Comparison of ENCODE assay signal across 8 cellular contexts in genomic region chr1:182615468-182616129, GRCh38. TPM values are rescaled to one million over a fixed set of nuclear protein-coding genes. Genes with fewer than 3 reads are reported as not detected.
A peak's percentile ranks its signal among the peaks of the same experiment; 100 is the strongest.
DNase-seq lines count a peak whose midpoint lies in the region; ATAC-seq and TF ChIP-seq lines count a peak whose summit lies in the region.

No MANE protein-coding gene starts in this region.

- H3K4me2 ChIP-seq in osteoblast (ENCODE audit: insufficient read depth, low read length), result peak overlapping the region; percentile 87

- H3K36me3 ChIP-seq in osteoblast (ENCODE audit: insufficient read depth, low read length), result no peaks in the 10 kb centered on the region

- H3K79me2 ChIP-seq in osteoblast (ENCODE audit: insufficient read depth, low read length), result no peaks in the 10 kb centered on the region

- H3K9me3 ChIP-seq in osteoblast (ENCODE audit: low read depth, low read length), result no peaks in the 10 kb centered on the region

- H3K27ac ChIP-seq in osteoblast (ENCODE audit: low read depth, low read length), result peak overlapping the region; percentile 67

- H3K27me3 Mint-ChIP-seq in activated T-cell treated with anti-CD3 and anti-CD28 coated beads, Interleukin-2, amount 50 U/mL, for 72 hours (ENCODE audit: low read depth), result peaks cover 52% of the 10 kb centered on the region

- H3K4me1 ChIP-seq in osteoblast (ENCODE audit: insufficient read depth, low read length), result peaks cover 20% of the 10 kb centered on the region

- ATAC-seq in GM18505 (IDR thresholded peaks at IDR 0.05; ENCODE audit: unreplicated experiment), result peak; percentile 20
- peak; percentile 34 for ATAC-seq in HG02610 (IDR thresholded peaks at IDR 0.05; ENCODE audit: unreplicated experiment)
- peak; percentile 59 to 61 for ATAC-seq in activated T-cell treated with anti-CD3 and anti-CD28 coated beads, Interleukin-2, amount 50 U/mL, for 72 hours (replicated peaks in 1 of 2)

- DNase-seq in NCI-H345 (lab: John Stamatoyannopoulos, UW) (peak; percentile 66), fibroblast of villous mesenchyme (ENCODE audit: low read depth) (peak; percentile 19), osteoblast (ENCODE audit: insufficient read length, low spot score, missing footprints) (no peak), KG1 (lab: John Stamatoyannopoulos, UW) (no peak), GM19240 (ENCODE audit: insufficient read length, low spot score) (no peak)
- DNase-seq in activated T-cell treated with anti-CD3 and anti-CD28 coated beads, Interleukin-2, amount 50 U/mL, for 72 hours, result peak; percentile 61

- H3K9me3 Mint-ChIP-seq in activated T-cell treated with anti-CD3 and anti-CD28 coated beads, Interleukin-2, amount 50 U/mL, for 72 hours, result peaks cover under 1% of the 10 kb centered on the region in 2 donors

- H4K20me1 ChIP-seq in osteoblast (ENCODE audit: insufficient read depth, low read length), result no peaks in the 10 kb centered on the region

- H3K27me3 ChIP-seq in osteoblast (ENCODE audit: insufficient read depth, low read length), result peaks cover 4% of the 10 kb centered on the region

- peaks cover 89% of the 10 kb centered on the region for H3K4me1 Mint-ChIP-seq in activated T-cell treated with anti-CD3 and anti-CD28 coated beads, Interleukin-2, amount 50 U/mL, for 72 hours (ENCODE audit: low read depth)

- H2AFZ ChIP-seq in osteoblast (ENCODE audit: low read length), result peak overlapping the region; percentile 93

- peak overlapping the region; percentile 100 for H3K27ac Mint-ChIP-seq in activated T-cell treated with anti-CD3 and anti-CD28 coated beads, Interleukin-2, amount 50 U/mL, for 72 hours

- no peak for TF ChIP-seq POLR2A in GM18505 (IDR thresholded peaks at IDR 0.05; ENCODE audit: borderline replicate concordance, extremely low read depth, insufficient read depth, insufficient read length)

- TF ChIP-seq CTCF in fibroblast of villous mesenchyme (IDR thresholded peaks at IDR 0.05; ENCODE audit: insufficient read depth, low read depth, low read length) (no peak), osteoblast (IDR thresholded peaks at IDR 0.05; ENCODE audit: extremely low read depth, low read depth, low read length) (no peak)

- H3K4me3 ChIP-seq in fibroblast of villous mesenchyme (ENCODE audit: low read depth, low read length) (peak overlapping the region; percentile 61), osteoblast (ENCODE audit: insufficient read depth, low read length) (peak overlapping the region; percentile 70)

- H3K36me3 Mint-ChIP-seq in activated T-cell treated with anti-CD3 and anti-CD28 coated beads, Interleukin-2, amount 50 U/mL, for 72 hours (ENCODE audit: insufficient read depth in 2 of 2), result peaks cover 6 to 7% of the 10 kb centered on the region in 2 donors

- H3K4me3 Mint-ChIP-seq in activated T-cell treated with anti-CD3 and anti-CD28 coated beads, Interleukin-2, amount 50 U/mL, for 72 hours, result peak overlapping the region; percentile 76 to 86

RNA-seq across cellular contexts. Expression of gene RGS16, which starts 11.4 kb away (rescaled TPM):
- total RNA-seq in activated T-cell treated with anti-CD3 and anti-CD28 coated beads, Interleukin-2, amount 50 U/mL, for 72 hours, result 10 to 100 TPM; 73.3 to 79.4 TPM
- total RNA-seq in fibroblast of villous mesenchyme (0.32 and 1.3 TPM in 2 replicates), osteoblast (under 0.01 and 0.29 TPM in 2 replicates)

RNA-seq across cellular contexts. Expression of gene RNASEL, which starts 26.5 kb away (rescaled TPM):
- total RNA-seq in activated T-cell treated with anti-CD3 and anti-CD28 coated beads, Interleukin-2, amount 50 U/mL, for 72 hours, result 1 to 10 TPM; 3.6 to 3.9 TPM
- total RNA-seq in fibroblast of villous mesenchyme (4.5 and 9.1 TPM in 2 replicates), osteoblast (7.2 and 9.1 TPM in 2 replicates)

Comparison
In these comparisons a context has a peak if more than half of its experiments do, and no peak if none do; other contexts are left out.
1. DNase-seq: peak in NCI-H345 (single experiment), activated T-cell treated with anti-CD3 and anti-CD28 coated beads, Interleukin-2, amount 50 U/mL, for 72 hours (2 of 2) and fibroblast of villous mesenchyme (single experiment); none in osteoblast (single experiment), KG1 (single experiment) and GM19240 (single experiment).
2. RNA of gene RGS16, which starts 11.4 kb away (total RNA-seq): 73.3 to 79.4 TPM in activated T-cell treated with anti-CD3 and anti-CD28 coated beads, Interleukin-2, amount 50 U/mL, for 72 hours; 0.32 to 1.3 TPM in fibroblast of villous mesenchyme and under 0.01 to 0.29 TPM in osteoblast; every median in the first group is over 10 times any median in the second.
3. Peak in every context shown above with its lines, with median percentiles within 50 percentile points of each other: ATAC-seq.